22 cellular contexts compared by ENCODE assay signal in genomic region chr11:119717839-119718534, GRCh38. TPM values are rescaled to one million over a fixed set of nuclear protein-coding genes. Genes with fewer than 3 reads are reported as not detected.
A peak's percentile ranks its signal among the peaks of the same experiment; 100 is the strongest.
DNase-seq lines count a peak whose midpoint lies in the region; TF ChIP-seq lines count a peak whose summit lies in the region.
"Had no signal": no experiment of that assay in that cellular context is flagged by ENCODE, and none has a peak within 500 bp of the region (broad histone marks: within the 10 kb centered on the region; RNA-seq: fewer than 3 reads in every experiment).

No MANE protein-coding gene starts in this region.

- H3K23ac ChIP-seq in mesendoderm (ENCODE audit: low read length) = no peak overlapping the region

- H2BK5ac ChIP-seq in mesendoderm (ENCODE audit: low read length) = no peak overlapping the region

- H3K9ac ChIP-seq in BLaER1 treated with 17β-estradiol and CSF1 and Interleukin-3, amounts not matched to agents 10 nM and 100 nM = peak overlapping the region in 5 of 11 experiments; percentile 10 to 37 (median 21); a peak in 4 of 22 replicates
- no peak overlapping the region for H3K9ac ChIP-seq in mesendoderm (ENCODE audit: low read length)

- H3K4me1 Mint-ChIP-seq in mesothelial cell of epicardium = peaks cover 25% of the 10 kb centered on the region
- H3K4me1 Mint-ChIP-seq: activated naive CD8-positive, alpha-beta T cell treated with anti-CD3 and anti-CD28 coated beads, Interleukin-2, amount 50 U/mL, for 24 hours had no signal

- H3K79me2 ChIP-seq in mesendoderm (ENCODE audit: control insufficient read depth, insufficient read depth, low read length) = peaks cover 50% of the 10 kb centered on the region

- H3K36me3 ChIP-seq in BE2C (peaks cover 15% of the 10 kb centered on the region), mesendoderm (ENCODE audit: control insufficient read depth, insufficient read depth, low read length) (no peaks in the 10 kb centered on the region)
- H3K36me3 ChIP-seq in BLaER1 treated with 17β-estradiol and CSF1 and Interleukin-3, amounts not matched to agents 10 nM and 100 nM = peaks cover 0 to 9% (median 0%) of the 10 kb centered on the region in 11 experiments; a peak in 3 of 22 replicates
- H3K36me3 ChIP-seq: breast epithelium, colonic mucosa, thyroid gland had no signal

- no peak overlapping the region for H3K4ac ChIP-seq in mesendoderm (ENCODE audit: low read depth, low read length)

- H3K27ac ChIP-seq in BLaER1 treated with 17β-estradiol and CSF1 and Interleukin-3, amounts not matched to agents 10 nM and 100 nM = no peak overlapping the region
- H3K27ac ChIP-seq in mesendoderm (ENCODE audit: low read depth, low read length) = no peak overlapping the region
- H3K27ac ChIP-seq: breast epithelium, colonic mucosa, HL-60, PC-9, thyroid gland had no signal

- no peak overlapping the region for H3K27ac Mint-ChIP-seq in mesothelial cell of epicardium
- H3K27ac Mint-ChIP-seq: activated CD8-positive, alpha-beta T cell treated with anti-CD3 and anti-CD28 coated beads, Interleukin-2, amount 10 ng/mL, durations not matched to agents 7 days and 5 days; activated naive CD8-positive, alpha-beta T cell treated with anti-CD3 and anti-CD28 coated beads, Interleukin-2, amount 50 U/mL, for 24 hours; CD4-positive, alpha-beta T cell; stimulated activated naive CD8-positive, alpha-beta T cell treated with anti-CD3 and anti-CD28 coated beads, Interleukin-15, Interleukin-2, amounts not matched to agents 100 ng/mL and 50 ng/mL, for 24 hours had no signal

- in situ Hi-C loops in astrocyte of the cerebellum (cut with HindIII; ENCODE audit: low sequenced_read_pairs) = loop anchor here (5.0 to 25.0 kb wide), 2 partner anchors 116 to 356 kb away; no protein-coding TSS in a partner anchor
- in situ Hi-C loops in KBM-7 (cut with MboI; ENCODE audit: low pct_unique_long_range_greater_than_20kb, low sequenced_read_pairs) = no loop called here

- no peaks in the 10 kb centered on the region for H3K9me3 ChIP-seq in BE2C
- H3K9me3 ChIP-seq in BLaER1 treated with 17β-estradiol and CSF1 and Interleukin-3, amounts not matched to agents 10 nM and 100 nM (replicated peaks in 1 of 11) = no peaks in the 10 kb centered on the region
- H3K9me3 ChIP-seq: breast epithelium, colonic mucosa, thyroid gland had no signal

- no peak overlapping the region for H2AK5ac ChIP-seq in mesendoderm (ENCODE audit: low read length)

- H3K27me3 ChIP-seq in BE2C (no peaks in the 10 kb centered on the region), mesendoderm (ENCODE audit: insufficient read depth, low read length, poor library complexity) (no peaks in the 10 kb centered on the region)
- H3K27me3 ChIP-seq in BLaER1 treated with 17β-estradiol and CSF1 and Interleukin-3, amounts not matched to agents 10 nM and 100 nM = no peaks in the 10 kb centered on the region
- H3K27me3 ChIP-seq: breast epithelium, colonic mucosa, thyroid gland had no signal

- no peak overlapping the region for H3K4me3 ChIP-seq in BE2C (ENCODE audit: low read depth, low read length)
- no peak overlapping the region for H3K4me3 ChIP-seq in BLaER1 treated with 17β-estradiol and CSF1 and Interleukin-3, amounts not matched to agents 10 nM and 100 nM
- H3K4me3 ChIP-seq in astrocyte of the cerebellum (ENCODE audit: low read depth, low read length) = no peak overlapping the region
- H3K4me3 ChIP-seq in mesendoderm (ENCODE audit: low read length) = no peak overlapping the region
- H3K4me3 ChIP-seq: breast epithelium, colonic mucosa, PC-9, thyroid gland had no signal

- TF ChIP-seq CTCF in BE2C (IDR thresholded peaks at IDR 0.05; ENCODE audit: low read depth, low read length) = no peak
- TF ChIP-seq CTCF in astrocyte of the cerebellum (IDR thresholded peaks at IDR 0.05; ENCODE audit: low read depth, low read length, missing control alignments) = no peak
- TF ChIP-seq CTCF in mesothelial cell of epicardium (IDR thresholded peaks at IDR 0.05; ENCODE audit: unreplicated experiment) = no peak

- no peak overlapping the region for H3K4me3 Mint-ChIP-seq in mesothelial cell of epicardium
- H3K4me3 Mint-ChIP-seq: activated CD8-positive, alpha-beta T cell treated with anti-CD3 and anti-CD28 coated beads, Interleukin-2, amount 10 ng/mL, durations not matched to agents 7 days and 5 days; activated naive CD8-positive, alpha-beta T cell treated with anti-CD3 and anti-CD28 coated beads, Interleukin-2, amount 50 U/mL, for 24 hours; CD4-positive, alpha-beta T cell; stimulated activated naive CD8-positive, alpha-beta T cell treated with anti-CD3 and anti-CD28 coated beads, Interleukin-15, Interleukin-2, amounts not matched to agents 100 ng/mL and 50 ng/mL, for 24 hours had no signal

- H4K8ac ChIP-seq in mesendoderm (ENCODE audit: low read depth, low read length) = no peak overlapping the region

- WGBS in mesendoderm (ENCODE audit: extremely low coverage, insufficient coverage, low lambda C conversion rate) = no CpG with 5 or more reads among the region's 14 CpGs

- H3K36me3 Mint-ChIP-seq in mesothelial cell of epicardium = peaks cover 6% of the 10 kb centered on the region

- no peaks in the 10 kb centered on the region for H3K27me3 Mint-ChIP-seq in mesothelial cell of epicardium (ENCODE audit: low read depth)
- H3K27me3 Mint-ChIP-seq: activated naive CD8-positive, alpha-beta T cell treated with anti-CD3 and anti-CD28 coated beads, Interleukin-2, amount 50 U/mL, for 24 hours; stimulated activated naive CD8-positive, alpha-beta T cell treated with anti-CD3 and anti-CD28 coated beads, Interleukin-15, Interleukin-2, amounts not matched to agents 100 ng/mL and 50 ng/mL, for 24 hours had no signal

- peaks cover 35% of the 10 kb centered on the region for H3K79me1 ChIP-seq in mesendoderm (ENCODE audit: low read length)

- no peak overlapping the region for H4K5ac ChIP-seq in mesendoderm (ENCODE audit: low read length)

- H3K4me2 ChIP-seq in BLaER1 treated with 17β-estradiol and CSF1 and Interleukin-3, amounts not matched to agents 10 nM and 100 nM = peak overlapping the region in 7 of 11 experiments; percentile 2 to 48 (median 35); a peak in 9 of 22 replicates
- H3K4me2 ChIP-seq in mesendoderm (ENCODE audit: low read length) = no peak overlapping the region
- H3K4me2 ChIP-seq: PC-9 had no signal

- H3K4me1 ChIP-seq in BE2C (peaks cover 55% of the 10 kb centered on the region), mesendoderm (ENCODE audit: control insufficient read depth, low read depth, low read length) (peaks cover 13% of the 10 kb centered on the region)
- H3K4me1 ChIP-seq in BLaER1 treated with 17β-estradiol and CSF1 and Interleukin-3, amounts not matched to agents 10 nM and 100 nM = peaks cover 24 to 74% (median 68%) of the 10 kb centered on the region in 10 experiments
- H3K4me1 ChIP-seq: thyroid gland had no signal

- no peak overlapping the region for H2BK120ac ChIP-seq in mesendoderm (ENCODE audit: low read depth, low read length)

- H3K9me3 Mint-ChIP-seq in mesothelial cell of epicardium = no peaks in the 10 kb centered on the region
- H3K9me3 Mint-ChIP-seq: activated naive CD8-positive, alpha-beta T cell treated with anti-CD3 and anti-CD28 coated beads, Interleukin-2, amount 50 U/mL, for 24 hours; CD4-positive, alpha-beta T cell; stimulated activated naive CD8-positive, alpha-beta T cell treated with anti-CD3 and anti-CD28 coated beads, Interleukin-15, Interleukin-2, amounts not matched to agents 100 ng/mL and 50 ng/mL, for 24 hours had no signal

- H3K56ac ChIP-seq in mesendoderm (ENCODE audit: low read length) = peak overlapping the region; percentile 25

- H3K18ac ChIP-seq in mesendoderm (ENCODE audit: low read length) = no peak overlapping the region

- DNase-seq in BE2C (peak; percentile 65), astrocyte of the cerebellum (ENCODE audit: low read depth) (peak; percentile 75), mesendoderm (no peak), mesothelial cell of epicardium (ENCODE audit: low spot score in 2 of 2, unreplicated experiment in 2 of 2) (no peak), KBM-7 (no peak)
- no peak for DNase-seq in stimulated activated CD4-positive, alpha-beta T cell treated with anti-CD3 and anti-CD28 coated beads, Interleukin-4, amount 100 ng/mL, for 24 hours
- DNase-seq: activated CD4-positive, alpha-beta T cell treated with anti-CD3 and anti-CD28 coated beads for 1 hour; activated CD8-positive, alpha-beta T cell treated with anti-CD3 and anti-CD28 coated beads, Interleukin-2, amount 10 ng/mL, durations not matched to agents 7 days and 5 days; activated gamma-delta T cell; activated naive CD8-positive, alpha-beta T cell treated with anti-CD3 and anti-CD28 coated beads, Interleukin-2, amount 50 U/mL, for 24 hours; CD4-positive, alpha-beta T cell; colonic mucosa; kidney; NCI-H1048; NCI-H187 treated with DMSO at 0.1 percent for 48 hours; PC-9; right cardiac atrium; thyroid gland had no signal

- H2BK15ac ChIP-seq in mesendoderm (replicated peaks; ENCODE audit: low read depth) = no peak overlapping the region

- peaks cover 0 to 94% (median 26%) of the 10 kb centered on the region in 11 experiments; a peak in 15 of 22 replicates for H4K20me1 ChIP-seq in BLaER1 treated with 17β-estradiol and CSF1 and Interleukin-3, amounts not matched to agents 10 nM and 100 nM

RNA-seq across cellular contexts. Expression of gene NECTIN1, which starts 11.0 kb away (rescaled TPM):
- polyA plus RNA-seq in BE2C (2012; ENCODE audit: insufficient read depth, insufficient read length, low read depth) = 167 TPM
- 30.2 TPM for polyA plus RNA-seq in mesendoderm (2013, experiment 1 of 2)
- 30.5 TPM for polyA plus RNA-seq in mesendoderm (2013, experiment 2 of 2)
- total RNA-seq in mesothelial cell of epicardium = 45.3 to 46.8 TPM (median 45.5 TPM) in 3 replicates

Comparison
In these comparisons a context has a peak if more than half of its experiments do, and no peak if none do; other contexts are left out.
1. DNase-seq: peak in BE2C (single experiment) and astrocyte of the cerebellum (single experiment); none in mesendoderm (single experiment), mesothelial cell of epicardium (0 of 2), KBM-7 (single experiment) and stimulated activated CD4-positive, alpha-beta T cell treated with anti-CD3 and anti-CD28 coated beads, Interleukin-4, amount 100 ng/mL, for 24 hours (single experiment).